16 cellular contexts compared by ENCODE assay signal in genomic region chr19:16801599-16801998, GRCh38. TPM values are rescaled to one million over a fixed set of nuclear protein-coding genes. Genes with fewer than 3 reads are reported as not detected.
DNase-seq lines count a peak whose midpoint lies in the region; ATAC-seq and TF ChIP-seq lines count a peak whose summit lies in the region.
"Had no signal": no experiment of that assay in that cellular context is flagged by ENCODE, and none has a peak within 500 bp of the region (broad histone marks: within the 10 kb centered on the region; RNA-seq: fewer than 3 reads in every experiment).

No MANE protein-coding gene starts in this region.

- H3K4me3 Mint-ChIP-seq in CD8-positive, alpha-beta memory T cell = no peak overlapping the region
- no peak overlapping the region for H3K4me3 Mint-ChIP-seq in activated naive CD8-positive, alpha-beta T cell treated with anti-CD3 and anti-CD28 coated beads, Interleukin-2, amount 50 U/mL, for 24 hours
- H3K4me3 Mint-ChIP-seq: activated T-helper 17 cell treated with anti-CD3 and anti-CD28 coated beads, Interleukin-2, amount 50 U/mL, for 72 hours had no signal

- no peaks in the 10 kb centered on the region for H3K36me3 ChIP-seq in adipocyte (ENCODE audit: control insufficient read depth, insufficient read depth, low read length, severe bottlenecking)
- H3K36me3 ChIP-seq in CD8-positive, alpha-beta memory T cell (ENCODE audit: insufficient read depth, low read length) = no peaks in the 10 kb centered on the region
- H3K36me3 ChIP-seq: right atrium auricular region had no signal

- peaks cover 2% of the 10 kb centered on the region for H3K4me1 ChIP-seq in adipocyte (ENCODE audit: control insufficient read depth, insufficient read depth, low read length)
- H3K4me1 ChIP-seq in CD8-positive, alpha-beta memory T cell (ENCODE audit: insufficient read depth, low read length) = no peaks in the 10 kb centered on the region
- H3K4me1 ChIP-seq: right atrium auricular region had no signal

- peaks cover 0 to 1% (median 0%) of the 10 kb centered on the region in 3 donors for H3K36me3 Mint-ChIP-seq in CD8-positive, alpha-beta memory T cell
- no peaks in the 10 kb centered on the region for H3K36me3 Mint-ChIP-seq in activated naive CD8-positive, alpha-beta T cell treated with anti-CD3 and anti-CD28 coated beads, Interleukin-2, amount 50 U/mL, for 24 hours (ENCODE audit: low read depth)

- peak; percentile 53 for DNase-seq in AG10803 (ENCODE audit: low read depth)
- peak; percentile 73 for DNase-seq in HT1080 (ENCODE audit: low read depth)
- DNase-seq in adipocyte (ENCODE audit: low read depth) = peak; percentile 11
- DNase-seq in glomerular visceral epithelial cell (ENCODE audit: extremely low spot score) = peak; percentile 25
- no peak for DNase-seq in CD8-positive, alpha-beta memory T cell
- no peak for DNase-seq in activated naive CD8-positive, alpha-beta T cell treated with anti-CD3 and anti-CD28 coated beads, Interleukin-2, amount 50 U/mL, for 24 hours
- DNase-seq in OCI-M1 (lab: John Stamatoyannopoulos, UW) = no peak
- DNase-seq in mesenteric fat pad (ENCODE audit: low spot score) = no peak
- DNase-seq: activated CD4-positive, alpha-beta T cell treated with anti-CD3 and anti-CD28 coated beads for 4 hours; hippocampal formation; Karpas-422; NCI-H510A treated with DMSO at 0.1 percent for 48 hours had no signal

- CTCF ChIA-PET in CD8-positive, alpha-beta memory T cell (lab: Charles Lee) = no interaction called here

- H3K4me1 Mint-ChIP-seq in CD8-positive, alpha-beta memory T cell = no peaks in the 10 kb centered on the region
- no peaks in the 10 kb centered on the region for H3K4me1 Mint-ChIP-seq in activated naive CD8-positive, alpha-beta T cell treated with anti-CD3 and anti-CD28 coated beads, Interleukin-2, amount 50 U/mL, for 24 hours
- H3K4me1 Mint-ChIP-seq: activated T-helper 17 cell treated with anti-CD3 and anti-CD28 coated beads, Interleukin-2, amount 50 U/mL, for 72 hours had no signal

- H3K27ac Mint-ChIP-seq in CD8-positive, alpha-beta memory T cell = peak overlapping the region in 1 of 8 donors; percentile 38
- no peak overlapping the region for H3K27ac Mint-ChIP-seq in activated naive CD8-positive, alpha-beta T cell treated with anti-CD3 and anti-CD28 coated beads, Interleukin-2, amount 50 U/mL, for 24 hours
- H3K27ac Mint-ChIP-seq: activated T-helper 17 cell treated with anti-CD3 and anti-CD28 coated beads, Interleukin-2, amount 50 U/mL, for 72 hours had no signal

- H3K27ac ChIP-seq in CD8-positive, alpha-beta memory T cell (ENCODE audit: low read depth, low read length) = no peak overlapping the region
- H3K27ac ChIP-seq: coronary artery, right atrium auricular region, SK-N-MC had no signal

- H3K27me3 Mint-ChIP-seq in CD8-positive, alpha-beta memory T cell = peaks cover under 1 to 6% of the 10 kb centered on the region in 2 donors
- no peaks in the 10 kb centered on the region for H3K27me3 Mint-ChIP-seq in activated naive CD8-positive, alpha-beta T cell treated with anti-CD3 and anti-CD28 coated beads, Interleukin-2, amount 50 U/mL, for 24 hours
- H3K27me3 Mint-ChIP-seq: activated T-helper 17 cell treated with anti-CD3 and anti-CD28 coated beads, Interleukin-2, amount 50 U/mL, for 72 hours had no signal

- POLR2A ChIA-PET in CD8-positive, alpha-beta memory T cell (lab: Charles Lee) = no interaction called here

- no peak for ATAC-seq in activated naive CD8-positive, alpha-beta T cell treated with anti-CD3 and anti-CD28 coated beads, Interleukin-2, amount 50 U/mL, for 24 hours
- ATAC-seq: activated T-helper 17 cell treated with anti-CD3 and anti-CD28 coated beads, Interleukin-2, amount 50 U/mL, for 72 hours had no signal

- H3K9me3 Mint-ChIP-seq in CD8-positive, alpha-beta memory T cell = no peaks in the 10 kb centered on the region
- H3K9me3 Mint-ChIP-seq in activated naive CD8-positive, alpha-beta T cell treated with anti-CD3 and anti-CD28 coated beads, Interleukin-2, amount 50 U/mL, for 24 hours = no peaks in the 10 kb centered on the region
- H3K9me3 Mint-ChIP-seq: activated T-helper 17 cell treated with anti-CD3 and anti-CD28 coated beads, Interleukin-2, amount 50 U/mL, for 72 hours had no signal

- no peak overlapping the region for H3K4me3 ChIP-seq in AG10803 (ENCODE audit: low read length)
- H3K4me3 ChIP-seq in adipocyte (ENCODE audit: low read length) = no peak overlapping the region
- no peak overlapping the region for H3K4me3 ChIP-seq in CD8-positive, alpha-beta memory T cell (ENCODE audit: low read length)
- H3K4me3 ChIP-seq: coronary artery, right atrium auricular region, SK-N-MC had no signal

- H3K9me3 ChIP-seq in adipocyte (ENCODE audit: control insufficient read depth, low read length) = no peaks in the 10 kb centered on the region
- H3K9me3 ChIP-seq in CD8-positive, alpha-beta memory T cell (ENCODE audit: low read length) = no peaks in the 10 kb centered on the region
- H3K9me3 ChIP-seq: right atrium auricular region had no signal

- H3K9ac ChIP-seq in adipocyte (ENCODE audit: low read length) = no peak overlapping the region

- TF ChIP-seq CTCF in AG10803 (conservative IDR thresholded peaks at IDR 0.05; ENCODE audit: low read length) = no peak

- H3K27me3 ChIP-seq in adipocyte (replicated peaks; ENCODE audit: control insufficient read depth, insufficient read depth, low read length) = peaks cover 4% of the 10 kb centered on the region
- no peaks in the 10 kb centered on the region for H3K27me3 ChIP-seq in CD8-positive, alpha-beta memory T cell (ENCODE audit: insufficient read depth, low read length, poor library complexity, severe bottlenecking)
- H3K27me3 ChIP-seq: right atrium auricular region had no signal

RNA-seq across cellular contexts. Expression of gene SIN3B, which starts 27.6 kb away (rescaled TPM):
- total RNA-seq in HT1080 (2014; rRNA removed; shearing (Covaris generic)) = 14.6 and 20.0 TPM in 2 replicates
- 19.0 and 19.7 TPM in 2 replicates for polyA plus RNA-seq in HT1080 (2015; cell fraction: cytosol; rRNA removed)
- 61.9 and 78.8 TPM in 2 replicates for polyA plus RNA-seq in HT1080 (2015; cell fraction: nucleus; rRNA removed)
- 10 to 100 TPM; 32.9 to 34.8 TPM for total RNA-seq in CD8-positive, alpha-beta memory T cell
- 5.0 TPM for polyA plus RNA-seq in CD8-positive, alpha-beta memory T cell
- total RNA-seq in mesenteric fat pad = 72.9 TPM

Comparison
In these comparisons a context has a peak if more than half of its experiments do, and no peak if none do; other contexts are left out.
1. DNase-seq: peak in AG10803 (single experiment), HT1080 (single experiment), adipocyte (single experiment) and glomerular visceral epithelial cell (single experiment); none in CD8-positive, alpha-beta memory T cell (0 of 5), activated naive CD8-positive, alpha-beta T cell treated with anti-CD3 and anti-CD28 coated beads, Interleukin-2, amount 50 U/mL, for 24 hours (single experiment), OCI-M1 (single experiment) and mesenteric fat pad (single experiment).